ENCODE assay signal across 18 cellular contexts in genomic region chr11:120719348-120719747, GRCh38.
"Had no signal": no experiment of that assay in that cellular context is flagged by ENCODE, and none has a peak within 500 bp of the region (broad histone marks: within the 10 kb centered on the region; RNA-seq: fewer than 3 reads in every experiment).

No MANE protein-coding gene starts in this region.

- H3K4me3 ChIP-seq: cardiac muscle cell, esophagus squamous epithelium, gastrocnemius medialis, heart right ventricle, lung, psoas muscle, sigmoid colon, transverse colon had no signal

- H3K36me3 ChIP-seq: cardiac muscle cell, esophagus squamous epithelium, gastrocnemius medialis, heart right ventricle, sigmoid colon, transverse colon had no signal

- H3K9me3 ChIP-seq: esophagus squamous epithelium, gastrocnemius medialis, heart right ventricle, psoas muscle, sigmoid colon, transverse colon had no signal

- ATAC-seq: activated T-cell treated with anti-CD3 and anti-CD28 coated beads, Interleukin-2, amount 50 U/mL, for 72 hours; gastrocnemius medialis; heart right ventricle; natural killer cell; psoas muscle had no signal

- H3K4me1 ChIP-seq: gastrocnemius medialis, psoas muscle, transverse colon had no signal

- H3K27me3 ChIP-seq: cardiac muscle cell, sigmoid colon had no signal

- H3K27ac ChIP-seq: cardiac muscle cell, esophagus squamous epithelium, gastrocnemius medialis, heart right ventricle, psoas muscle, sigmoid colon, transverse colon had no signal

- DNase-seq: activated CD4-positive, alpha-beta T cell treated with anti-CD3 and anti-CD28 coated beads, Interleukin-2, amount 50 U/mL, for 48 hours; activated CD4-positive, CD25-positive, alpha-beta regulatory T cell treated with anti-CD3 and anti-CD28 coated beads, Interleukin-2, amount 50 U/mL, for 72 hours; activated naive CD8-positive, alpha-beta T cell treated with anti-CD3 and anti-CD28 coated beads, Interleukin-2, amount 10 ng/mL, durations not matched to agents 7 days and 5 days; activated T-cell treated with anti-CD3 and anti-CD28 coated beads, Interleukin-2, amount 50 U/mL, for 72 hours; aorta; esophagus squamous epithelium; gastrocnemius medialis; heart right ventricle; natural killer cell; nucleus accumbens; psoas muscle; sigmoid colon; stimulated activated CD4-positive, alpha-beta T cell treated with anti-CD3 and anti-CD28 coated beads, Interleukin-12 subunit alpha, Interleukin-12 subunit beta, amount 100 ng/mL, for 4 hours; stimulated activated naive CD4-positive, alpha-beta T cell; substantia nigra; transverse colon had no signal
